ENCODE assay signal across 12 cellular contexts in genomic region chr15:34753236-34753894, GRCh38. TPM values are rescaled to one million over a fixed set of nuclear protein-coding genes. Genes with fewer than 3 reads are reported as not detected.
DNase-seq lines count a peak whose midpoint lies in the region; ATAC-seq and TF ChIP-seq lines count a peak whose summit lies in the region.
"Had no signal": no experiment of that assay in that cellular context is flagged by ENCODE, and none has a peak within 500 bp of the region (broad histone marks: within the 10 kb centered on the region; RNA-seq: fewer than 3 reads in every experiment).

No MANE protein-coding gene starts in this region.

- intact Hi-C loops in body of pancreas (cut with DNase I): no loop called here

- no peaks in the 10 kb centered on the region for H3K9me3 ChIP-seq in body of pancreas

- H3K27me3 ChIP-seq in body of pancreas: peaks cover 0 to 17% of the 10 kb centered on the region in 2 donors

- DNase-seq in ACHN (peak; percentile 58), HuH-7.5 (ENCODE audit: low spot score) (peak; percentile 36), body of pancreas (peak in 3 of 4 donors; percentile 16 to 34 (median 29)), islet precursor cell (peak; percentile 84), SK-N-DZ (ENCODE audit: low spot score) (no peak), AML-193 (lab: John Stamatoyannopoulos, UW) (no peak)
- DNase-seq: CD8-positive, alpha-beta memory T cell; NCI-H345; stimulated activated CD8-positive, alpha-beta memory T cell treated with anti-CD3 and anti-CD28 coated beads, Interleukin-4, amount 100 ng/mL, for 48 hours had no signal

- peaks cover 13% of the 10 kb centered on the region for H3K4me1 ChIP-seq in body of pancreas

- WGBS in body of pancreas, 2 donors: 24 to 27% methylated on average over 11 of the region's 11 CpGs

- no peaks in the 10 kb centered on the region for H3K36me3 ChIP-seq in body of pancreas (replicated peaks in 1 of 2; ENCODE audit: insufficient read depth in 1 of 2, low read depth in 2 of 2)

- H3K4me3 ChIP-seq in body of pancreas: no peak overlapping the region

- peak; percentile 27 for ATAC-seq in body of pancreas
- ATAC-seq in GM18858 (IDR thresholded peaks at IDR 0.05; ENCODE audit: unreplicated experiment): no peak
- ATAC-seq in GM21423 (IDR thresholded peaks at IDR 0.05; ENCODE audit: unreplicated experiment): no peak

- TF ChIP-seq POLR2A in body of pancreas (IDR thresholded peaks at IDR 0.05): no peak

- no peak overlapping the region for H3K27ac ChIP-seq in body of pancreas

- in situ Hi-C loops in ACHN (cut with HindIII; ENCODE audit: low pct_ligation_motif_present, low pct_unique_long_range_greater_than_20kb, low sequenced_read_pairs): no loop called here

- TF ChIP-seq CTCF in body of pancreas (IDR thresholded peaks at IDR 0.05): no peak

RNA-seq across cellular contexts. Expression of gene GJD2, which starts 1.4 kb away (rescaled TPM):
- 1 to 10 TPM; 2.3 to 4.0 TPM for total RNA-seq in body of pancreas
- polyA plus RNA-seq in SK-N-DZ (2014; cell fraction: cytosol; rRNA removed): 0.20 and 0.23 TPM in 2 replicates
- 0.46 TPM in 2 replicates for polyA plus RNA-seq in SK-N-DZ (2014; cell fraction: nucleus; rRNA removed)
- total RNA-seq: activated T-helper 2 cell treated with anti-CD3 and anti-CD28 coated beads, Interferon-gamma antibody, Interleukin-2, Interleukin-4, amounts not matched to agents 10 μg/mL and 5 μg/mL and 100 μg/mL, durations not matched to agents 14 hours and 24 hours and 36 hours; CD8-positive, alpha-beta memory T cell had no signal
- polyA plus RNA-seq: CD8-positive, alpha-beta memory T cell had no signal

RNA-seq across cellular contexts. Expression of gene ACTC1, which starts 42.0 kb away (rescaled TPM):
- total RNA-seq in body of pancreas: 1 to 10 TPM; 1.6 to 2.1 TPM
- not detected in 2 replicates for polyA plus RNA-seq in SK-N-DZ (2014; cell fraction: cytosol; rRNA removed)
- not detected in 2 replicates for polyA plus RNA-seq in SK-N-DZ (2014; cell fraction: nucleus; rRNA removed)
- total RNA-seq: activated T-helper 2 cell treated with anti-CD3 and anti-CD28 coated beads, Interferon-gamma antibody, Interleukin-2, Interleukin-4, amounts not matched to agents 10 μg/mL and 5 μg/mL and 100 μg/mL, durations not matched to agents 14 hours and 24 hours and 36 hours; CD8-positive, alpha-beta memory T cell had no signal
- polyA plus RNA-seq: CD8-positive, alpha-beta memory T cell had no signal

Comparison
In these comparisons a context has a peak if more than half of its experiments do, and no peak if none do; other contexts are left out.
1. DNase-seq: peak in ACHN (single experiment), HuH-7.5 (single experiment), body of pancreas (3 of 4) and islet precursor cell (single experiment); none in SK-N-DZ (single experiment) and AML-193 (0 of 2).